24 cellular contexts compared by ENCODE assay signal in the genomic region with DNA sequence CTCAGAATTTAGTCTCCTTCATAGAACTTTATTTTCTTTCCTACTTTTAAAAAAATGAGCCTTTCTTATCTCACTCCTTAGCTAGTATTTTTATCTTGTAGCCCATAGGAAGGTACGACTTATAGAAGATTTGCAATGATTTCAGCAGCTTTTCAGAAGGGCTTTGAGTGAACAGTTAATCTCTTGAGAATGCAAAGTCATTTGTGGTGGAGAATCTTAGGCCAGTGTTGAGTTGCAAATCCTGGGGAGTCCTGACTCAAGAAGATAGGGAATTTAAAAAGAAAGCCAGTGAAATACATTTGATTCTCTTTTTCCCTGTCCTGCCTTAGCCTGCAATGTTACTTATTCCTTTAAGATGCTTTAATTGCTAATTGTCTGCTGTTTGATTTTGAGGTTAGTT. TPM values are rescaled to one million over a fixed set of nuclear protein-coding genes. Genes with fewer than 3 reads are reported as not detected.
DNase-seq lines count a peak whose midpoint lies in the region; ATAC-seq and TF ChIP-seq lines count a peak whose summit lies in the region.
"Had no signal": no experiment of that assay in that cellular context is flagged by ENCODE, and none has a peak within 500 bp of the region (broad histone marks: within the 10 kb centered on the region; RNA-seq: fewer than 3 reads in every experiment).

No MANE protein-coding gene starts in this region.

- no peak overlapping the region for H3K27ac ChIP-seq in smooth muscle cell (ENCODE audit: low read depth)
- H3K27ac ChIP-seq: body of pancreas, heart right ventricle, ovary, thyroid gland had no signal

- H3K9me3 Mint-ChIP-seq in WTC11 = peaks cover 22% of the 10 kb centered on the region
- H3K9me3 Mint-ChIP-seq: activated T-helper 17 cell treated with anti-CD3 and anti-CD28 coated beads, Interleukin-2, amount 50 U/mL, for 72 hours had no signal

- H3K36me3 ChIP-seq in smooth muscle cell (ENCODE audit: low read depth) = no peaks in the 10 kb centered on the region
- H3K36me3 ChIP-seq: heart right ventricle, ovary, thyroid gland had no signal

- DNase-seq in HCEC 1CT (peak; percentile 43), WTC11 (ENCODE audit: low spot score) (no peak), iris pigment epithelial cell (ENCODE audit: low read depth) (peak; percentile 69), smooth muscle cell (lab: John Stamatoyannopoulos, UW; ENCODE audit: unreplicated experiment) (no peak)
- DNase-seq: activated CD4-positive, alpha-beta T cell treated with anti-CD3 and anti-CD28 coated beads, Interleukin-2, amount 50 U/mL, for 1 hour; body of pancreas; CD4-positive, CD25-positive, alpha-beta regulatory T cell; heart right ventricle; IMR-90; naive B cell; NCI-H2081; NCI-H345; NCI-H748 treated with DMSO at 0.1 percent for 48 hours; OCI-M1; ovary; right cardiac atrium; stimulated activated naive CD8-positive, alpha-beta T cell treated with anti-CD3 and anti-CD28 coated beads, Interleukin-15, Interleukin-2, amounts not matched to agents 100 U/mL and 50 U/mL, for 24 hours; thyroid gland had no signal

- CTCF ChIA-PET in WTC11 (lab: Charles Lee) = no interaction called here

- no peak overlapping the region for H3K4me3 Mint-ChIP-seq in WTC11
- H3K4me3 Mint-ChIP-seq: activated T-helper 17 cell treated with anti-CD3 and anti-CD28 coated beads, Interleukin-2, amount 50 U/mL, for 72 hours; CD4-positive, CD25-positive, alpha-beta regulatory T cell; naive B cell had no signal

- H3K9ac ChIP-seq in smooth muscle cell (ENCODE audit: low read depth) = no peak overlapping the region

- POLR2A ChIA-PET in WTC11 (lab: Charles Lee) = no interaction called here

- H3K4me2 ChIP-seq in smooth muscle cell = peak overlapping the region; percentile 10

- H3K4me1 Mint-ChIP-seq in WTC11 = peaks cover 39% of the 10 kb centered on the region
- H3K4me1 Mint-ChIP-seq: activated T-helper 17 cell treated with anti-CD3 and anti-CD28 coated beads, Interleukin-2, amount 50 U/mL, for 72 hours; CD4-positive, CD25-positive, alpha-beta regulatory T cell; naive B cell had no signal

- no peaks in the 10 kb centered on the region for H3K27me3 Mint-ChIP-seq in WTC11 (ENCODE audit: low read depth)

- H3K9me3 ChIP-seq in smooth muscle cell (replicated peaks; ENCODE audit: low read depth) = no peaks in the 10 kb centered on the region
- H3K9me3 ChIP-seq: body of pancreas, ovary, thyroid gland had no signal

- TF ChIP-seq CTCF in WTC11 (IDR thresholded peaks at IDR 0.05) (no peak), smooth muscle cell (IDR thresholded peaks at IDR 0.05; ENCODE audit: borderline replicate concordance, insufficient read depth, poor library complexity, severe bottlenecking) (no peak)

- H3K4me3 ChIP-seq in smooth muscle cell = no peak overlapping the region
- H3K4me3 ChIP-seq: body of pancreas, heart right ventricle, ovary, thyroid gland had no signal

- peaks cover 29% of the 10 kb centered on the region for H3K4me1 ChIP-seq in smooth muscle cell (ENCODE audit: low read depth)
- H3K4me1 ChIP-seq: heart right ventricle had no signal

- no peaks in the 10 kb centered on the region for H4K20me1 ChIP-seq in smooth muscle cell (ENCODE audit: low read depth)

- no peaks in the 10 kb centered on the region for H3K79me2 ChIP-seq in smooth muscle cell (ENCODE audit: low read depth)

- H3K27ac Mint-ChIP-seq in WTC11 = peak overlapping the region; percentile 48; the same call in 1 of the 2 replicates
- H3K27ac Mint-ChIP-seq: activated naive CD4-positive, alpha-beta T cell treated with anti-CD3 and anti-CD28 coated beads, Interleukin-2, amount 50 U/mL, for 72 hours; activated T-helper 17 cell treated with anti-CD3 and anti-CD28 coated beads, Interleukin-2, amount 50 U/mL, for 72 hours; CD4-positive, CD25-positive, alpha-beta regulatory T cell; naive B cell had no signal

- no peaks in the 10 kb centered on the region for H3F3A ChIP-seq in smooth muscle cell (ENCODE audit: low read depth)

- no peak overlapping the region for H2AFZ ChIP-seq in smooth muscle cell (ENCODE audit: low read depth)

- peaks cover 58% of the 10 kb centered on the region for H3K27me3 ChIP-seq in smooth muscle cell (ENCODE audit: low read depth)
- H3K27me3 ChIP-seq: body of pancreas, ovary, thyroid gland had no signal

- 3% methylated on average over 1 of the region's 1 CpG for WGBS in smooth muscle cell (ENCODE audit: low lambda C conversion rate)

- peaks cover 20% of the 10 kb centered on the region for H3K36me3 Mint-ChIP-seq in WTC11
- H3K36me3 Mint-ChIP-seq: activated naive CD4-positive, alpha-beta T cell treated with anti-CD3 and anti-CD28 coated beads, Interleukin-2, amount 50 U/mL, for 72 hours; CD4-positive, CD25-positive, alpha-beta regulatory T cell; naive B cell had no signal

- peak; percentile 36 for ATAC-seq in WTC11
- no peak for ATAC-seq in HG03139 (IDR thresholded peaks at IDR 0.05; ENCODE audit: unreplicated experiment)
- no peak for ATAC-seq in GM21723 (IDR thresholded peaks at IDR 0.05; ENCODE audit: unreplicated experiment)
- no peak for ATAC-seq in GM19397 (IDR thresholded peaks at IDR 0.05; ENCODE audit: unreplicated experiment)
- ATAC-seq: activated naive CD4-positive, alpha-beta T cell treated with anti-CD3 and anti-CD28 coated beads, Interleukin-2, amount 50 U/mL, for 72 hours; activated T-helper 17 cell treated with anti-CD3 and anti-CD28 coated beads, Interleukin-2, amount 50 U/mL, for 72 hours; body of pancreas; heart right ventricle; right cardiac atrium; Right ventricle myocardium inferior; stimulated activated naive CD8-positive, alpha-beta T cell treated with anti-CD3 and anti-CD28 coated beads, Interleukin-15, Interleukin-2, amounts not matched to agents 100 U/mL and 50 U/mL, for 24 hours had no signal

TF ChIP-seq in WTC11, 78 proteins besides CTCF, POLR2A, EP300 and RAD21:
- TF ChIP-seq RORB (CRISPR knock-in tag; IDR thresholded peaks at IDR 0.05) (no peak), TEAD4 (CRISPR knock-in tag; IDR thresholded peaks at IDR 0.05) (no peak), CBFB (CRISPR knock-in tag; IDR thresholded peaks at IDR 0.05; ENCODE audit: low read depth) (no peak), CREM (CRISPR knock-in tag; IDR thresholded peaks at IDR 0.05) (no peak), AR (CRISPR knock-in tag; IDR thresholded peaks at IDR 0.05) (no peak), ZNF396 (CRISPR knock-in tag; IDR thresholded peaks at IDR 0.05; ENCODE audit: borderline replicate concordance) (no peak), FOXK1 (CRISPR knock-in tag; IDR thresholded peaks at IDR 0.05) (no peak), RELA (CRISPR knock-in tag; IDR thresholded peaks at IDR 0.05; ENCODE audit: borderline replicate concordance) (no peak), OVOL2 (CRISPR knock-in tag; IDR thresholded peaks at IDR 0.05; ENCODE audit: borderline replicate concordance) (no peak), MXD4 (CRISPR knock-in tag; IDR thresholded peaks at IDR 0.05; ENCODE audit: borderline replicate concordance) (no peak), SOX15 (CRISPR knock-in tag; IDR thresholded peaks at IDR 0.05) (no peak), CREB1 (CRISPR knock-in tag; IDR thresholded peaks at IDR 0.05) (no peak), PRRX2 (CRISPR knock-in tag; IDR thresholded peaks at IDR 0.05) (no peak), GABPB1 (CRISPR knock-in tag; IDR thresholded peaks at IDR 0.05) (no peak), SMAD4 (CRISPR knock-in tag; IDR thresholded peaks at IDR 0.05) (no peak)
TF ChIP-seq in WTC11: peak in this region for 0.

RNA-seq across cellular contexts. Expression of gene LYPD6, which starts 33.6 kb away (rescaled TPM):
- 4.8 to 5.1 TPM (median 5.0 TPM) in 3 replicates for total RNA-seq in WTC11 (2021)
- 9.3 and 9.8 TPM in 2 replicates for total RNA-seq in smooth muscle cell
- polyA plus RNA-seq in smooth muscle cell = 1.6 and 9.4 TPM in 2 replicates
- total RNA-seq: activated naive CD4-positive, alpha-beta T cell treated with anti-CD3 and anti-CD28 coated beads, Interleukin-2, amount 50 U/mL, for 72 hours; activated T-helper 17 cell treated with anti-CD3 and anti-CD28 coated beads, Interleukin-2, amount 50 U/mL, for 72 hours; CD4-positive, CD25-positive, alpha-beta regulatory T cell had no signal
- polyA plus RNA-seq: CD4-positive, CD25-positive, alpha-beta regulatory T cell had no signal

Comparison
In these comparisons a context has a peak if more than half of its experiments do, and no peak if none do; other contexts are left out.
1. DNase-seq: peak in HCEC 1CT (single experiment) and iris pigment epithelial cell (single experiment); none in WTC11 (single experiment) and smooth muscle cell (single experiment).